ENCODE assay signal across 24 cellular contexts in the genomic region with DNA sequence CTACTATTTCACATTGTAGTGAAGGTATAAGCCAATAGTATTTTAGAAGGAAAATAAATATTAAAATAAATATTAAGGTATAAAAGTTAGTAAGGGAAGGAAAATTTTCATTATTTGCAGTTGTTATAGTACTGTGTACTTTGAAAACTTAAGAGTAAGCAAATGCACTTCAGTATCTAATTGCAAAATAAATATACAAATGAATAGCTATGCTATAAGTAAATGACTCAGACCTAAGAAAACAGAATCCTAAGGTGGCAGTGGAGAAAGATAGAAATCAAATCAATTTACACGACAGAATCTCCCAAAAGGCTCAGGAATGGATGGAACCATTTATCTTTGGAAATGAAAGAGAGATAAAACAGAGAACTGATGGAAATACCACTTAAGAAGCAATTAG.
"Had no signal": no experiment of that assay in that cellular context is flagged by ENCODE, and none has a peak within 500 bp of the region (broad histone marks: within the 10 kb centered on the region; RNA-seq: fewer than 3 reads in every experiment).

No MANE protein-coding gene starts in this region.

- H3K27ac ChIP-seq: neutrophil, ovary, parathyroid adenoma, psoas muscle, right lobe of liver, sigmoid colon, stomach, thoracic aorta, thyroid gland, tibial nerve, upper lobe of left lung, vagina had no signal

- H3K9me3 ChIP-seq: neutrophil, ovary, psoas muscle, right lobe of liver, sigmoid colon, stomach, thoracic aorta, thyroid gland, tibial nerve, upper lobe of left lung, vagina had no signal

- H3K4me3 ChIP-seq: ovary, psoas muscle, right lobe of liver, sigmoid colon, stomach, thoracic aorta, thyroid gland, tibial nerve, upper lobe of left lung, vagina had no signal

- H3K79me2 ChIP-seq: parathyroid adenoma had no signal

- DNase-seq: nephron progenitor cell; nucleus accumbens; ovary; posterior cingulate gyrus; psoas muscle; right cardiac atrium; right lobe of liver; sigmoid colon; small intestine; stimulated activated CD4-positive, alpha-beta T cell treated with anti-CD3 and anti-CD28 coated beads, Interleukin-15, amount 100 ng/mL, for 24 hours; stimulated activated CD4-positive, alpha-beta T cell treated with anti-CD3 and anti-CD28 coated beads, Interleukin-2, amount 100 ng/mL, for 24 hours; stimulated activated CD4-positive, alpha-beta T cell treated with anti-CD3 and anti-CD28 coated beads, Interleukin-2, amount 100 ng/mL, for 48 hours; stimulated activated CD4-positive, alpha-beta T cell treated with anti-CD3 and anti-CD28 coated beads, Interleukin-4, amount 100 ng/mL, for 24 hours; stimulated activated naive B cell treated with anti-CD40 and anti-IgM and Interleukin-4, amounts not matched to agents 10 μg/mL and 1 μg/mL and 100 μg/mL, for 72 hours; stimulated activated naive CD4-positive, alpha-beta T cell treated with Interleukin-2 at 50 U/mL for 16 hours; stomach; thyroid gland; trophoblast cell; upper lobe of left lung had no signal

- H3K27me3 ChIP-seq: neutrophil, ovary, right lobe of liver, sigmoid colon, stomach, thyroid gland, tibial nerve, upper lobe of left lung, vagina had no signal

- H3K36me3 ChIP-seq: neutrophil, ovary, right lobe of liver, sigmoid colon, stomach, thoracic aorta, thyroid gland, tibial nerve, upper lobe of left lung, vagina had no signal

- H3K4me1 ChIP-seq: parathyroid adenoma, psoas muscle, right lobe of liver, sigmoid colon, thyroid gland, tibial nerve, vagina had no signal

- H2AFZ ChIP-seq: parathyroid adenoma had no signal
